Comparison of ENCODE assay signal across 9 cellular contexts in the genomic region with DNA sequence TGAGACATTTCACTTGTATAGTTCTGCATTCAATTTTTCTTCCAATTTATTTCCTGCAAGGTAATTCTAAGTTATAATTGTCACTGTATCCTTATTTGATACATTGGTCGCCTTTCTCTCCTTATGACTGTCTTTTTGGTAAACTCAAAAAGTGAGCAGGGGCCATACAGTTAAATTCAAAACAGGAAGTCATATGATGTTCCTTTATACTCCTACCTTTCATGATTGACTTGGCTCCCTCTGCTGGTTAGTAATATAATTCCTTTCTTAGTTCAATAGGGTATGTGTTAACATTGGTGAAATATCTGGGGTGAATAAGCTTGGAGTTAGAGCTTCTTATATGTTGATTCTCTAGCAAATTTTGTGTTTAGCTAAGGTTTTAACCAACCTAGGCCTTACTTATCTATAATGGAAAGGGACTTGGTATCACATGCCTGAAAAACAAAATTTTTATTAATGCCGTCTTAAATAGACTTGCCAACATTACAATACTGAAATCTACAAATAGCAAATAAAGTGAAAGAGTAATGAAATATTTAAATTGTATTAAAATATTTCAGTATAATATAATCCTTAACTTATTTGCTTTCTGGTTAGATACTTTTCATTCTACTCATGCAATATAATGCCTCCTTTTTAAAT. TPM values are rescaled to one million over a fixed set of nuclear protein-coding genes. Genes with fewer than 3 reads are reported as not detected.
A peak's percentile ranks its signal among the peaks of the same experiment; 100 is the strongest.
DNase-seq lines count a peak whose midpoint lies in the region; ATAC-seq and TF ChIP-seq lines count a peak whose summit lies in the region.
"Had no signal": no experiment of that assay in that cellular context is flagged by ENCODE, and none has a peak within 500 bp of the region (broad histone marks: within the 10 kb centered on the region; RNA-seq: fewer than 3 reads in every experiment).

No MANE protein-coding gene starts in this region.

- H3K4me3 ChIP-seq in SK-N-SH (ENCODE audit: low read depth in 2 of 2, low read length in 1 of 2) = peak overlapping the region in 1 of 2 experiments; percentile 12; a peak in 1 of 4 replicates
- H3K4me3 ChIP-seq in epithelial cell of proximal tubule (ENCODE audit: low read depth, low read length) = no peak overlapping the region

- POLR2A ChIA-PET in SK-N-SH (lab: Yijun Ruan, JAX) = no interaction called here

- 64% methylated on average over 2 of the region's 2 CpGs for WGBS in SK-N-SH (ENCODE audit: low lambda C conversion rate)

- peak; percentile 60 for TF ChIP-seq RAD21 in SK-N-SH (IDR thresholded peaks at IDR 0.05; ENCODE audit: low read length)

- peaks cover 12 to 17% of the 10 kb centered on the region in 2 experiments for H3K36me3 ChIP-seq in SK-N-SH (replicated peaks in 1 of 2; ENCODE audit: control insufficient read depth in 1 of 2, insufficient read depth in 2 of 2, low read length in 1 of 2)

- no peaks in the 10 kb centered on the region for H3K27me3 Mint-ChIP-seq in natural killer cell treated with Interleukin-12 subunit alpha and Interleukin-12 subunit beta and Interleukin-15 and Interleukin-18, amount 100 ng/mL, for 72 hours
- H3K27me3 Mint-ChIP-seq: IgD-negative memory B cell had no signal

- no peaks in the 10 kb centered on the region for H3K27me3 ChIP-seq in SK-N-SH (ENCODE audit: insufficient read depth)

- no peak overlapping the region for H3K4me2 ChIP-seq in SK-N-SH

- CTCF ChIA-PET in SK-N-SH (lab: Yijun Ruan, JAX) = interaction anchor here (0.6 to 1.8 kb wide), 16 partner anchors 15 to 140 kb away, joined by 3 to 12 read pairs (median 3); no protein-coding TSS in a partner anchor

- no peak for TF ChIP-seq EP300 in SK-N-SH (IDR thresholded peaks at IDR 0.05; ENCODE audit: borderline replicate concordance in 1 of 2, low read depth in 1 of 2, low read length in 1 of 2)

- peaks cover 1% of the 10 kb centered on the region for H3F3A ChIP-seq in SK-N-SH (replicated peaks; ENCODE audit: insufficient read depth)

- peaks cover 6 to 15% of the 10 kb centered on the region in 2 experiments; a peak in 2 of 4 replicates for H3K4me1 ChIP-seq in SK-N-SH (ENCODE audit: control insufficient read depth in 1 of 2, insufficient read depth in 2 of 2, low read depth in 1 of 2, low read length in 1 of 2)

- ATAC-seq in GM18858 (IDR thresholded peaks at IDR 0.05; ENCODE audit: unreplicated experiment) (peak; percentile 81), HG02970 (IDR thresholded peaks at IDR 0.05; ENCODE audit: low FRiP score, unreplicated experiment) (peak; percentile 59)
- ATAC-seq in natural killer cell treated with Interleukin-12 subunit alpha and Interleukin-12 subunit beta and Interleukin-15 and Interleukin-18, amount 100 ng/mL, for 72 hours = peak; percentile 88 to 90

- no peaks in the 10 kb centered on the region for H3K9me3 Mint-ChIP-seq in natural killer cell treated with Interleukin-12 subunit alpha and Interleukin-12 subunit beta and Interleukin-15 and Interleukin-18, amount 100 ng/mL, for 72 hours

- H2AFZ ChIP-seq in SK-N-SH (ENCODE audit: low read depth) = no peak overlapping the region

- H3K4me1 Mint-ChIP-seq in natural killer cell treated with Interleukin-12 subunit alpha and Interleukin-12 subunit beta and Interleukin-15 and Interleukin-18, amount 100 ng/mL, for 72 hours (ENCODE audit: low read depth in 2 of 2) = peaks cover 18 to 19% of the 10 kb centered on the region in 2 donors

- H3K9me3 ChIP-seq in SK-N-SH = no peaks in the 10 kb centered on the region

- no peak overlapping the region for H3K9ac ChIP-seq in SK-N-SH

- H3K27ac ChIP-seq in SK-N-SH (ENCODE audit: low read depth in 2 of 2, low read length in 1 of 2) = no peak overlapping the region

- no peaks in the 10 kb centered on the region for H3K9me2 ChIP-seq in SK-N-SH

- H3K36me3 Mint-ChIP-seq in natural killer cell treated with Interleukin-12 subunit alpha and Interleukin-12 subunit beta and Interleukin-15 and Interleukin-18, amount 100 ng/mL, for 72 hours = no peaks in the 10 kb centered on the region

- H4K20me1 ChIP-seq in SK-N-SH (ENCODE audit: insufficient read depth) = peaks cover 34% of the 10 kb centered on the region

- DNase-seq in Ammon's horn (ENCODE audit: low spot score) = peak; percentile 73
- peak; percentile 55 for DNase-seq in NCI-H1436 (lab: John Stamatoyannopoulos, UW)
- peak; percentile 70 for DNase-seq in SK-N-SH
- DNase-seq in epithelial cell of proximal tubule (ENCODE audit: low read depth) = no peak
- DNase-seq in natural killer cell treated with Interleukin-12 subunit alpha and Interleukin-12 subunit beta and Interleukin-15 and Interleukin-18, amount 100 ng/mL, for 72 hours (ENCODE audit: low spot score) = no peak
- no peak for DNase-seq in stimulated activated CD4-positive, alpha-beta T cell treated with anti-CD3 and anti-CD28 coated beads, Interleukin-4, amount 100 ng/mL, for 24 hours

- H3K27ac Mint-ChIP-seq in natural killer cell treated with Interleukin-12 subunit alpha and Interleukin-12 subunit beta and Interleukin-15 and Interleukin-18, amount 100 ng/mL, for 72 hours = peak overlapping the region in 1 of 2 donors; percentile 42

- H3K79me2 ChIP-seq in SK-N-SH (ENCODE audit: insufficient read depth) = peaks cover 61% of the 10 kb centered on the region

- H3K4me3 Mint-ChIP-seq in natural killer cell treated with Interleukin-12 subunit alpha and Interleukin-12 subunit beta and Interleukin-15 and Interleukin-18, amount 100 ng/mL, for 72 hours = no peak overlapping the region

- TF ChIP-seq CTCF in SK-N-SH (IDR thresholded peaks at IDR 0.05) = peak; percentile 77
- TF ChIP-seq CTCF in epithelial cell of proximal tubule (conservative IDR thresholded peaks at IDR 0.05; ENCODE audit: low read depth, low read length) = peak; percentile 65

TF ChIP-seq in SK-N-SH, 30 proteins besides CTCF, POLR2A, EP300 and RAD21 (continues in another document):
- TF ChIP-seq, protein P1, sequence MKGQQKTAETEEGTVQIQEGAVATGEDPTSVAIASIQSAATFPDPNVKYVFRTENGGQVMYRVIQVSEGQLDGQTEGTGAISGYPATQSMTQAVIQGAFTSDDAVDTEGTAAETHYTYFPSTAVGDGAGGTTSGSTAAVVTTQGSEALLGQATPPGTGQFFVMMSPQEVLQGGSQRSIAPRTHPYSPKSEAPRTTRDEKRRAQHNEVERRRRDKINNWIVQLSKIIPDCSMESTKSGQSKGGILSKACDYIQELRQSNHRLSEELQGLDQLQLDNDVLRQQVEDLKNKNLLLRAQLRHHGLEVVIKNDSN (IDR thresholded peaks at IDR 0.05; ENCODE audit: borderline replicate concordance, low read depth) = peak; percentile 43; the same call in 1 of the 2 replicates
- peak; percentile 43; the same call in 1 of the 2 replicates for TF ChIP-seq SMC3 (IDR thresholded peaks at IDR 0.05; ENCODE audit: low read depth, low read length)
- TF ChIP-seq, protein P2, sequence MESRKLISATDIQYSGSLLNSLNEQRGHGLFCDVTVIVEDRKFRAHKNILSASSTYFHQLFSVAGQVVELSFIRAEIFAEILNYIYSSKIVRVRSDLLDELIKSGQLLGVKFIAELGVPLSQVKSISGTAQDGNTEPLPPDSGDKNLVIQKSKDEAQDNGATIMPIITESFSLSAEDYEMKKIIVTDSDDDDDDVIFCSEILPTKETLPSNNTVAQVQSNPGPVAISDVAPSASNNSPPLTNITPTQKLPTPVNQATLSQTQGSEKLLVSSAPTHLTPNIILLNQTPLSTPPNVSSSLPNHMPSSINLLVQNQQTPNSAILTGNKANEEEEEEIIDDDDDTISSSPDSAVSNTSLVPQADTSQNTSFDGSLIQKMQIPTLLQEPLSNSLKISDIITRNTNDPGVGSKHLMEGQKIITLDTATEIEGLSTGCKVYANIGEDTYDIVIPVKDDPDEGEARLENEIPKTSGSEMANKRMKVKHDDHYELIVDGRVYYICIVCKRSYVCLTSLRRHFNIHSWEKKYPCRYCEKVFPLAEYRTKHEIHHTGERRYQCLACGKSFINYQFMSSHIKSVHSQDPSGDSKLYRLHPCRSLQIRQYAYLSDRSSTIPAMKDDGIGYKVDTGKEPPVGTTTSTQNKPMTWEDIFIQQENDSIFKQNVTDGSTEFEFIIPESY (IDR thresholded peaks at IDR 0.05; ENCODE audit: borderline replicate concordance, low read depth) = no peak
- TF ChIP-seq NRF1 (IDR thresholded peaks at IDR 0.05; ENCODE audit: low read depth, low read length) = no peak
- TF ChIP-seq MEF2A (IDR thresholded peaks at IDR 0.05; ENCODE audit: borderline replicate concordance, low read depth) = no peak
- TF ChIP-seq TAF1 (IDR thresholded peaks at IDR 0.05; ENCODE audit: borderline replicate concordance, low read depth, low read length) = no peak
- TF ChIP-seq POLR2AphosphoS5 (IDR thresholded peaks at IDR 0.05; ENCODE audit: low read depth, low read length) = no peak
- TF ChIP-seq, protein P3, sequence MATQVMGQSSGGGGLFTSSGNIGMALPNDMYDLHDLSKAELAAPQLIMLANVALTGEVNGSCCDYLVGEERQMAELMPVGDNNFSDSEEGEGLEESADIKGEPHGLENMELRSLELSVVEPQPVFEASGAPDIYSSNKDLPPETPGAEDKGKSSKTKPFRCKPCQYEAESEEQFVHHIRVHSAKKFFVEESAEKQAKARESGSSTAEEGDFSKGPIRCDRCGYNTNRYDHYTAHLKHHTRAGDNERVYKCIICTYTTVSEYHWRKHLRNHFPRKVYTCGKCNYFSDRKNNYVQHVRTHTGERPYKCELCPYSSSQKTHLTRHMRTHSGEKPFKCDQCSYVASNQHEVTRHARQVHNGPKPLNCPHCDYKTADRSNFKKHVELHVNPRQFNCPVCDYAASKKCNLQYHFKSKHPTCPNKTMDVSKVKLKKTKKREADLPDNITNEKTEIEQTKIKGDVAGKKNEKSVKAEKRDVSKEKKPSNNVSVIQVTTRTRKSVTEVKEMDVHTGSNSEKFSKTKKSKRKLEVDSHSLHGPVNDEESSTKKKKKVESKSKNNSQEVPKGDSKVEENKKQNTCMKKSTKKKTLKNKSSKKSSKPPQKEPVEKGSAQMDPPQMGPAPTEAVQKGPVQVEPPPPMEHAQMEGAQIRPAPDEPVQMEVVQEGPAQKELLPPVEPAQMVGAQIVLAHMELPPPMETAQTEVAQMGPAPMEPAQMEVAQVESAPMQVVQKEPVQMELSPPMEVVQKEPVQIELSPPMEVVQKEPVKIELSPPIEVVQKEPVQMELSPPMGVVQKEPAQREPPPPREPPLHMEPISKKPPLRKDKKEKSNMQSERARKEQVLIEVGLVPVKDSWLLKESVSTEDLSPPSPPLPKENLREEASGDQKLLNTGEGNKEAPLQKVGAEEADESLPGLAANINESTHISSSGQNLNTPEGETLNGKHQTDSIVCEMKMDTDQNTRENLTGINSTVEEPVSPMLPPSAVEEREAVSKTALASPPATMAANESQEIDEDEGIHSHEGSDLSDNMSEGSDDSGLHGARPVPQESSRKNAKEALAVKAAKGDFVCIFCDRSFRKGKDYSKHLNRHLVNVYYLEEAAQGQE (IDR thresholded peaks at IDR 0.05; ENCODE audit: low read depth, low read length) = no peak
- TF ChIP-seq YY1 (IDR thresholded peaks at IDR 0.05; ENCODE audit: low read depth) = no peak

RNA-seq across cellular contexts. Expression of a gene that starts 6.0 kb away (rescaled TPM):
- 5.2 and 8.3 TPM in 2 replicates for polyA plus RNA-seq in SK-N-SH (2012; rRNA removed)
- 6.2 and 6.3 TPM in 2 replicates for polyA plus RNA-seq in SK-N-SH (2012; cell fraction: cytosol; rRNA removed)
- 6.9 and 14.1 TPM in 2 replicates for polyA plus RNA-seq in SK-N-SH (2012; cell fraction: nucleus; rRNA removed)
- 6.4 and 6.9 TPM in 2 replicates for total RNA-seq in epithelial cell of proximal tubule
- 10 to 100 TPM; 56.8 to 71.2 TPM for total RNA-seq in natural killer cell treated with Interleukin-12 subunit alpha and Interleukin-12 subunit beta and Interleukin-15 and Interleukin-18, amount 100 ng/mL, for 72 hours

Comparison
In these comparisons a context has a peak if more than half of its experiments do, and no peak if none do; other contexts are left out.
1. DNase-seq: peak in Ammon's horn (single experiment), NCI-H1436 (single experiment) and SK-N-SH (single experiment); none in epithelial cell of proximal tubule (single experiment), natural killer cell treated with Interleukin-12 subunit alpha and Interleukin-12 subunit beta and Interleukin-15 and Interleukin-18, amount 100 ng/mL, for 72 hours (single experiment) and stimulated activated CD4-positive, alpha-beta T cell treated with anti-CD3 and anti-CD28 coated beads, Interleukin-4, amount 100 ng/mL, for 24 hours (single experiment).
2. Peak in every context shown above with its lines, with median percentiles within 50 percentile points of each other: ATAC-seq.